In genomic region chr5:137838976-137839375, GRCh38 we compare ENCODE assay signal across 35 cellular contexts. TPM values are rescaled to one million over a fixed set of nuclear protein-coding genes. Genes with fewer than 3 reads are reported as not detected.
"Had no signal": no experiment of that assay in that cellular context is flagged by ENCODE, and none has a peak within 500 bp of the region (broad histone marks: within the 10 kb centered on the region; RNA-seq: fewer than 3 reads in every experiment).

No MANE protein-coding gene starts in this region.

- H3K4me2 ChIP-seq: hepatocyte had no signal

- H3K9me3 ChIP-seq: body of pancreas, pancreas, right lobe of liver, thyroid gland, upper lobe of left lung, vagina had no signal

- FAIRE-seq: pancreas had no signal

- DNase-seq: activated CD4-positive, alpha-beta T cell treated with anti-CD3 and anti-CD28 coated beads for 36 hours; activated CD4-positive, CD25-positive, alpha-beta regulatory T cell; activated CD8-positive, alpha-beta memory T cell treated with anti-CD3 and anti-CD28 coated beads, Interleukin-2, amount 10 ng/mL, durations not matched to agents 7 days and 5 days; activated CD8-positive, alpha-beta T cell treated with anti-CD3 and anti-CD28 coated beads, Interleukin-2, amount 10 ng/mL, durations not matched to agents 7 days and 5 days; activated T-cell treated with anti-CD3 and anti-CD28 coated beads, Interleukin-2, amount 50 U/mL, for 48 hours; aorta; body of pancreas; foreskin keratinocyte; islet precursor cell; naive thymus-derived CD8-positive, alpha-beta T cell; nucleus accumbens; pancreas; right lobe of liver; stimulated activated CD4-positive, alpha-beta T cell treated with anti-CD3 and anti-CD28 coated beads, Interleukin-1b, Interleukin-23, amount 100 ng/mL, for 48 hours; stimulated activated CD4-positive, alpha-beta T cell treated with anti-CD3 and anti-CD28 coated beads, Interleukin-4, amount 100 ng/mL, for 4 hours; stimulated activated CD8-positive, alpha-beta memory T cell treated with anti-CD3 and anti-CD28 coated beads, Interleukin-4, amount 100 ng/mL, for 48 hours; stimulated activated naive CD8-positive, alpha-beta T cell treated with anti-CD3 and anti-CD28 coated beads, Interleukin-15, amount 100 ng/mL, for 72 hours; substantia nigra; thyroid gland; upper lobe of left lung had no signal

- H3K4me1 ChIP-seq: right lobe of liver, thyroid gland, upper lobe of left lung had no signal

- H3K27me3 ChIP-seq: body of pancreas, foreskin keratinocyte, hepatocyte, pancreas, right lobe of liver, thyroid gland, upper lobe of left lung, vagina had no signal

- H2AFZ ChIP-seq: hepatocyte had no signal

- H3K27ac ChIP-seq: body of pancreas, foreskin keratinocyte, hepatocyte, pancreas, right lobe of liver, thyroid gland, upper lobe of left lung, vagina had no signal

- H3K79me2 ChIP-seq: hepatocyte had no signal

- ATAC-seq: activated CD4-positive, alpha-beta T cell treated with anti-CD3 and anti-CD28 coated beads for 36 hours; activated CD8-positive, alpha-beta memory T cell treated with anti-CD3 and anti-CD28 coated beads, Interleukin-2, amount 10 ng/mL, durations not matched to agents 7 days and 5 days; activated CD8-positive, alpha-beta T cell treated with anti-CD3 and anti-CD28 coated beads, Interleukin-2, amount 10 ng/mL, durations not matched to agents 7 days and 5 days; activated naive CD4-positive, alpha-beta T cell treated with anti-CD3 and anti-CD28 coated beads, Interleukin-2, amount 50 U/mL, for 72 hours; body of pancreas; esophagus mucosa; foreskin keratinocyte; naive thymus-derived CD8-positive, alpha-beta T cell; pancreas; right lobe of liver; stimulated activated memory B cell treated with anti-CD40 and anti-IgM and Interleukin-4, amounts not matched to agents 10 μg/mL and 1 μg/mL and 100 μg/mL, for 72 hours; stimulated activated naive CD8-positive, alpha-beta T cell treated with anti-CD3 and anti-CD28 coated beads, Interleukin-15, amount 100 ng/mL, for 72 hours had no signal

- H3K4me3 ChIP-seq: body of pancreas, coronary artery, hepatocyte, pancreas, right lobe of liver, smooth muscle cell, thyroid gland, upper lobe of left lung, vagina had no signal

- H3K36me3 ChIP-seq: pancreas, right lobe of liver, thyroid gland, upper lobe of left lung, vagina had no signal

RNA-seq across cellular contexts. Expression of gene MYOT, which starts 28.7 kb away (rescaled TPM):
- total RNA-seq: activated CD4-positive, alpha-beta T cell treated with anti-CD3 and anti-CD28 coated beads for 36 hours; activated CD8-positive, alpha-beta memory T cell treated with anti-CD3 and anti-CD28 coated beads, Interleukin-2, amount 10 ng/mL, durations not matched to agents 7 days and 5 days; activated CD8-positive, alpha-beta T cell treated with anti-CD3 and anti-CD28 coated beads, Interleukin-2, amount 10 ng/mL, durations not matched to agents 7 days and 5 days; activated naive CD4-positive, alpha-beta T cell treated with anti-CD3 and anti-CD28 coated beads, Interleukin-2, amount 50 U/mL, for 72 hours; activated T-helper 2 cell treated with anti-CD3 and anti-CD28 coated beads, Interferon-gamma antibody, Interleukin-2, Interleukin-4, amounts not matched to agents 10 μg/mL and 5 μg/mL and 100 μg/mL, durations not matched to agents 14 hours and 24 hours and 36 hours; esophagus mucosa; glomerular endothelial cell; hepatocyte; mesothelial cell of epicardium; naive thymus-derived CD8-positive, alpha-beta T cell; neural crest cell; pulmonary artery endothelial cell; smooth muscle cell; T-helper 1 cell treated with Interleukin-12 subunit alpha and Interleukin-12 subunit beta and Interleukin-4 antibody, amounts not matched to agents 30 ng/mL and 1 ng/mL, for 36 hours; upper lobe of left lung had no signal
- polyA plus RNA-seq: hepatocyte had no signal

RNA-seq across cellular contexts. Expression of gene PKD2L2, which starts 50.3 kb away (rescaled TPM):
- total RNA-seq: activated CD8-positive, alpha-beta T cell treated with anti-CD3 and anti-CD28 coated beads, Interleukin-2, amount 10 ng/mL, durations not matched to agents 7 days and 5 days; activated T-helper 2 cell treated with anti-CD3 and anti-CD28 coated beads, Interferon-gamma antibody, Interleukin-2, Interleukin-4, amounts not matched to agents 10 μg/mL and 5 μg/mL and 100 μg/mL, durations not matched to agents 14 hours and 24 hours and 36 hours; aorta; body of pancreas; cerebellum; esophagus mucosa; foreskin keratinocyte; glomerular endothelial cell; hepatocyte; lower leg skin; mesothelial cell of epicardium; naive thymus-derived CD8-positive, alpha-beta T cell; neural crest cell; pulmonary artery endothelial cell; right lobe of liver; smooth muscle cell; T-helper 1 cell treated with Interleukin-12 subunit alpha and Interleukin-12 subunit beta and Interleukin-4 antibody, amounts not matched to agents 30 ng/mL and 1 ng/mL, for 36 hours; thyroid gland; upper lobe of left lung; vagina had no signal
- polyA plus RNA-seq: aorta had no signal
